21 cellular contexts compared by ENCODE assay signal in the genomic region with DNA sequence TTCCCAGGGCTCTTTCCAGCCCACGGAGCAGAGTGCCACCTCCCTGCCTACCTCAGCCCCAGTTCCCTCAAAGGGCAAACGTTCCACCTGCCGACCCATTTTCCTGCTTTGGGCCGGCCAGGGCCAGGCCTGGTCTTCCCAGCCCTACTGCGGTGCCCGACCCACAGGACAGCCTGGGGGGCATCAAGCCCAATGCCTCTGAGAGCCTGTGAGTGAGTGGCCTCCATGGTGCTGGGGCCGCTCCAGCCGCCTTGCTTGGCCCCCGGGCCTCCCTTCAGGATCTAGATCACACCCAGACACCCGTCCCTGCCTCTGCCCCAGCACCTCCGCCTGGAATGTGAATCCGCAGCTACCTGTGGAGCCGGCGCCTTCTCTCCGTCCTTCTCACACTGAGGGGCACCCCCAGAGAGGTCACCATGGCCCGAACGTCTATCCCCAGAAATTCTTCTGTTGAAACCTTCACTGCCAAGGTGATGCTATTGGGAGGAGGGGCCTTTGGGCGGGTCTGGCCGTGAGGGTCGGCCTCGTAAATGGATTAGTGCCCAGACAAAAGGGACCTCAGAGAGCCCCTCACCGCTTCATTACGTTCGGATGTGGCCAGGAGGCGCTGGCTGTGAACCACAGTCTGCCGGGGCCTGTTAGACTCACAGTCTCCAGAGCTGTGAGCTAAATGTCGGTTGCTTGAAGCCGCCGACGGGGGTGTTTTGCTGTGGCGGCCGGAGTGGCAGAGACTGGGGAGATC. TPM values are rescaled to one million over a fixed set of nuclear protein-coding genes. Genes with fewer than 3 reads are reported as not detected.
DNase-seq lines count a peak whose midpoint lies in the region; ATAC-seq and TF ChIP-seq lines count a peak whose summit lies in the region.
"Had no signal": no experiment of that assay in that cellular context is flagged by ENCODE, and none has a peak within 500 bp of the region (broad histone marks: within the 10 kb centered on the region; RNA-seq: fewer than 3 reads in every experiment).

No MANE protein-coding gene starts in this region.

- peaks cover 18% of the 10 kb centered on the region for H3K27me3 Mint-ChIP-seq in activated naive CD8-positive, alpha-beta T cell treated with anti-CD3 and anti-CD28 coated beads, Interleukin-2, amount 50 U/mL, for 24 hours
- H3K27me3 Mint-ChIP-seq in activated naive CD8-positive, alpha-beta T cell treated with anti-CD3 and anti-CD28 coated beads for 36 hours: peaks cover 9% of the 10 kb centered on the region
- peaks cover 5% of the 10 kb centered on the region for H3K27me3 Mint-ChIP-seq in endothelial cell (ENCODE audit: unreplicated experiment)
- peaks cover 19% of the 10 kb centered on the region for H3K27me3 Mint-ChIP-seq in H9 (ENCODE audit: low read depth)

- TF ChIP-seq EP300 in Ishikawa (IDR thresholded peaks at IDR 0.05; ENCODE audit: borderline replicate concordance): no peak

- H3K4me1 ChIP-seq in neuronal stem cell (ENCODE audit: control insufficient read depth in 2 of 2, insufficient read depth in 1 of 2, low read depth in 1 of 2, low read length in 2 of 2): peaks cover 15 to 18% of the 10 kb centered on the region in 2 donors
- no peaks in the 10 kb centered on the region for H3K4me1 ChIP-seq in aorta (ENCODE audit: control insufficient read depth in 1 of 2, insufficient read depth in 2 of 2, low read length in 2 of 2)
- no peaks in the 10 kb centered on the region for H3K4me1 ChIP-seq in H9 (ENCODE audit: insufficient read depth, low read length)
- H3K4me1 ChIP-seq: esophagus squamous epithelium, thyroid gland had no signal

- H2BK120ac ChIP-seq in neuronal stem cell (ENCODE audit: low read depth, low read length): no peak overlapping the region
- H2BK120ac ChIP-seq in H9 (ENCODE audit: low read depth, low read length, poor library complexity, severe bottlenecking): no peak overlapping the region

- peak overlapping the region; percentile 57 for H3K18ac ChIP-seq in neuronal stem cell (ENCODE audit: low read length)
- H3K18ac ChIP-seq in H9 (ENCODE audit: insufficient read length, low read depth, low read length): no peak overlapping the region

- H3K23ac ChIP-seq in neuronal stem cell (ENCODE audit: low read depth, low read length, poor library complexity) (peak overlapping the region; percentile 68), H9 (ENCODE audit: insufficient read length, low read depth, low read length) (no peak overlapping the region)

- no peaks in the 10 kb centered on the region for H3K36me3 ChIP-seq in neuronal stem cell (replicated peaks in 1 of 2; ENCODE audit: control insufficient read depth in 2 of 2, insufficient read depth in 2 of 2, low read length in 2 of 2)
- no peaks in the 10 kb centered on the region for H3K36me3 ChIP-seq in aorta (ENCODE audit: control insufficient read depth in 1 of 2, insufficient read depth in 2 of 2, low read length in 1 of 2)
- H3K36me3 ChIP-seq: esophagus squamous epithelium, thyroid gland had no signal

- H3K4me3 ChIP-seq in neuronal stem cell (ENCODE audit: low read length in 2 of 2): no peak overlapping the region
- no peak overlapping the region for H3K4me3 ChIP-seq in aorta (ENCODE audit: low read length in 2 of 2)
- H3K4me3 ChIP-seq: esophagus squamous epithelium, lung, PC-9, thyroid gland had no signal

- no peaks in the 10 kb centered on the region for H3K36me3 Mint-ChIP-seq in activated naive CD8-positive, alpha-beta T cell treated with anti-CD3 and anti-CD28 coated beads, Interleukin-2, amount 50 U/mL, for 24 hours (ENCODE audit: low read depth)
- H3K36me3 Mint-ChIP-seq in activated naive CD8-positive, alpha-beta T cell treated with anti-CD3 and anti-CD28 coated beads for 36 hours: no peaks in the 10 kb centered on the region
- H3K36me3 Mint-ChIP-seq in endothelial cell (ENCODE audit: low read depth, unreplicated experiment) (peaks cover 4% of the 10 kb centered on the region), H9 (ENCODE audit: insufficient read depth in 1 of 3, low read depth in 3 of 3) (peaks cover 0 to 3% (median 0%) of the 10 kb centered on the region in 3 experiments; a peak in 2 of 7 replicates)

- H3K4ac ChIP-seq in neuronal stem cell (ENCODE audit: low read length): peak overlapping the region; percentile 66
- no peak overlapping the region for H3K4ac ChIP-seq in H9 (ENCODE audit: low read depth, low read length)

- H2BK12ac ChIP-seq in neuronal stem cell (ENCODE audit: low read length): peak overlapping the region; percentile 84
- no peak overlapping the region for H2BK12ac ChIP-seq in H9 (ENCODE audit: insufficient read length, low read depth, low read length)

- H2BK5ac ChIP-seq in neuronal stem cell (ENCODE audit: low read length) (peak overlapping the region; percentile 93), H9 (ENCODE audit: insufficient read length, low read length) (no peak overlapping the region)

- H3K14ac ChIP-seq in neuronal stem cell (ENCODE audit: low read length) (peak overlapping the region; percentile 71), H9 (ENCODE audit: insufficient read depth, low read length) (no peak overlapping the region)

- no peaks in the 10 kb centered on the region for H3K4me1 Mint-ChIP-seq in activated naive CD8-positive, alpha-beta T cell treated with anti-CD3 and anti-CD28 coated beads, Interleukin-2, amount 50 U/mL, for 24 hours
- no peaks in the 10 kb centered on the region for H3K4me1 Mint-ChIP-seq in activated naive CD8-positive, alpha-beta T cell treated with anti-CD3 and anti-CD28 coated beads for 36 hours
- no peaks in the 10 kb centered on the region for H3K4me1 Mint-ChIP-seq in endothelial cell (ENCODE audit: unreplicated experiment)
- H3K4me1 Mint-ChIP-seq in H9: peaks cover 6 to 18% of the 10 kb centered on the region in 2 experiments
- H3K4me1 Mint-ChIP-seq: stimulated activated naive CD8-positive, alpha-beta T cell treated with anti-CD3 and anti-CD28 coated beads, Interleukin-15, amount 100 ng/mL, for 72 hours had no signal

- H3K9me3 ChIP-seq in neuronal stem cell (replicated peaks in 1 of 2; ENCODE audit: control insufficient read depth in 2 of 2, insufficient read depth in 1 of 2, low read depth in 1 of 2, low read length in 2 of 2): no peaks in the 10 kb centered on the region
- H3K9me3 ChIP-seq in aorta (ENCODE audit: control insufficient read depth, low read length): no peaks in the 10 kb centered on the region
- H3K9me3 ChIP-seq in H9 (ENCODE audit: control insufficient read depth, low read depth, low read length): no peaks in the 10 kb centered on the region
- H3K9me3 ChIP-seq: esophagus squamous epithelium, thyroid gland had no signal

- H3K79me2 ChIP-seq in H9 (ENCODE audit: insufficient read depth, low read length): no peaks in the 10 kb centered on the region

- no CpG with 5 or more reads among the region's 32 CpGs for WGBS in neuronal stem cell (ENCODE audit: extremely low coverage in 2 of 2, insufficient read length in 2 of 2, insufficient replicate concordance in 1 of 2), 2 donors
- 82 to 83% methylated on average over 32 of the region's 32 CpGs for whole genome bisulfite sequencing in aorta, 2 donors
- WGBS in H9 (ENCODE audit: extremely low coverage, insufficient read length, low lambda C conversion rate): no CpG with 5 or more reads among the region's 32 CpGs

- no peak overlapping the region for H4K5ac ChIP-seq in H9 (ENCODE audit: insufficient read length, low read depth, low read length)

- H3K27ac ChIP-seq in neuronal stem cell (replicated peaks; ENCODE audit: low read length) (no peak overlapping the region), aorta (ENCODE audit: low read depth in 1 of 2, low read length in 2 of 2) (no peak overlapping the region), H9 (ENCODE audit: insufficient read length, low read depth, low read length) (no peak overlapping the region)
- H3K27ac ChIP-seq: esophagus squamous epithelium, PC-9, thyroid gland had no signal

- no peaks in the 10 kb centered on the region for H3K9me3 Mint-ChIP-seq in activated naive CD8-positive, alpha-beta T cell treated with anti-CD3 and anti-CD28 coated beads, Interleukin-2, amount 50 U/mL, for 24 hours
- no peaks in the 10 kb centered on the region for H3K9me3 Mint-ChIP-seq in activated naive CD8-positive, alpha-beta T cell treated with anti-CD3 and anti-CD28 coated beads for 36 hours
- H3K9me3 Mint-ChIP-seq in endothelial cell (ENCODE audit: unreplicated experiment) (no peaks in the 10 kb centered on the region), H9 (no peaks in the 10 kb centered on the region; a peak in 2 of 5 replicates)
- H3K9me3 Mint-ChIP-seq: activated naive CD4-positive, alpha-beta T cell treated with anti-CD3 and anti-CD28 coated beads for 36 hours; stimulated activated naive CD8-positive, alpha-beta T cell treated with anti-CD3 and anti-CD28 coated beads, Interleukin-15, amount 100 ng/mL, for 72 hours had no signal

- H2AK5ac ChIP-seq in neuronal stem cell (ENCODE audit: low read depth, low read length) (peak overlapping the region; percentile 97), H9 (ENCODE audit: insufficient read length, low read length) (no peak overlapping the region)

- TF ChIP-seq RAD21 in Ishikawa (IDR thresholded peaks at IDR 0.05; ENCODE audit: low read depth): no peak

- no peak overlapping the region for H4K91ac ChIP-seq in neuronal stem cell (ENCODE audit: low read depth, low read length, poor library complexity)
- H4K91ac ChIP-seq in H9 (ENCODE audit: insufficient read length, low read depth, low read length): no peak overlapping the region

- no peak overlapping the region for H3T11ph ChIP-seq in H9 (ENCODE audit: low read length)

- H3K79me1 ChIP-seq in neuronal stem cell (ENCODE audit: low read depth, low read length) (peaks cover 2% of the 10 kb centered on the region), H9 (ENCODE audit: insufficient read depth, low read depth, low read length, poor library complexity, severe bottlenecking) (no peaks in the 10 kb centered on the region)

- H2AFZ ChIP-seq in neuronal stem cell (ENCODE audit: low read length) (no peak overlapping the region), H9 (ENCODE audit: low read length) (no peak overlapping the region)
- H2AFZ ChIP-seq: PC-9 had no signal

- H4K20me1 ChIP-seq in H9 (ENCODE audit: control insufficient read depth, insufficient read depth, insufficient read length): no peaks in the 10 kb centered on the region

- no peak overlapping the region for H3K4me3 Mint-ChIP-seq in activated naive CD8-positive, alpha-beta T cell treated with anti-CD3 and anti-CD28 coated beads, Interleukin-2, amount 50 U/mL, for 24 hours
- H3K4me3 Mint-ChIP-seq in activated naive CD8-positive, alpha-beta T cell treated with anti-CD3 and anti-CD28 coated beads for 36 hours: no peak overlapping the region
- no peak overlapping the region for H3K4me3 Mint-ChIP-seq in endothelial cell (ENCODE audit: unreplicated experiment)
- no peak overlapping the region for H3K4me3 Mint-ChIP-seq in H9
- H3K4me3 Mint-ChIP-seq: activated naive CD4-positive, alpha-beta T cell treated with anti-CD3 and anti-CD28 coated beads for 36 hours; stimulated activated naive CD8-positive, alpha-beta T cell treated with anti-CD3 and anti-CD28 coated beads, Interleukin-15, amount 100 ng/mL, for 72 hours had no signal

- H3K9ac ChIP-seq in neuronal stem cell (ENCODE audit: low read depth, low read length, poor library complexity): no peak overlapping the region
- no peak overlapping the region for H3K9ac ChIP-seq in H9 (ENCODE audit: extremely low read depth, insufficient read length, low read length)

- H2BK15ac ChIP-seq in neuronal stem cell (ENCODE audit: low read length) (peak overlapping the region; percentile 67), H9 (ENCODE audit: low read depth, low read length) (no peak overlapping the region)

- DNase-seq in activated naive CD8-positive, alpha-beta T cell treated with anti-CD3 and anti-CD28 coated beads, Interleukin-2, amount 50 U/mL, for 24 hours: no peak
- no peak for DNase-seq in activated naive CD8-positive, alpha-beta T cell treated with anti-CD3 and anti-CD28 coated beads for 36 hours
- DNase-seq in neuronal stem cell (ENCODE audit: low spot score) (no peak), aorta (peak; percentile 32 to 73), endothelial cell (ENCODE audit: low spot score) (no peak), H9 (no peak)
- DNase-seq: activated CD4-positive, alpha-beta T cell treated with anti-CD3 and anti-CD28 coated beads, Interleukin-2, amount 50 U/mL, for 1 hour; activated naive CD4-positive, alpha-beta T cell treated with anti-CD3 and anti-CD28 coated beads for 36 hours; amygdala; esophagus squamous epithelium; foreskin melanocyte; NCI-H1092; NCI-H1694 treated with DMSO at 0.1 percent for 48 hours; NCI-H2171; NCI-H510A; PC-9; Right ventricle myocardium superior; stimulated activated naive CD8-positive, alpha-beta T cell treated with anti-CD3 and anti-CD28 coated beads, Interleukin-15, amount 100 ng/mL, for 72 hours; thyroid gland had no signal

- no peak for ATAC-seq in activated naive CD8-positive, alpha-beta T cell treated with anti-CD3 and anti-CD28 coated beads, Interleukin-2, amount 50 U/mL, for 24 hours
- ATAC-seq in aorta (ENCODE audit: low FRiP score): no peak
- ATAC-seq: stimulated activated naive CD8-positive, alpha-beta T cell treated with anti-CD3 and anti-CD28 coated beads, Interleukin-15, amount 100 ng/mL, for 72 hours had no signal

- H3K56ac ChIP-seq in H9 (ENCODE audit: insufficient read length, low read depth, low read length): no peak overlapping the region

- no peaks in the 10 kb centered on the region for H3K23me2 ChIP-seq in H9 (ENCODE audit: insufficient read length, low read depth, low read length, poor library complexity, severe bottlenecking)

- peak overlapping the region; percentile 2 for H3K27ac Mint-ChIP-seq in activated naive CD8-positive, alpha-beta T cell treated with anti-CD3 and anti-CD28 coated beads, Interleukin-2, amount 50 U/mL, for 24 hours
- H3K27ac Mint-ChIP-seq in activated naive CD8-positive, alpha-beta T cell treated with anti-CD3 and anti-CD28 coated beads for 36 hours: no peak overlapping the region
- H3K27ac Mint-ChIP-seq in endothelial cell (ENCODE audit: unreplicated experiment) (no peak overlapping the region), H9 (peak overlapping the region in 1 of 3 experiments; percentile 83; a peak in 3 of 7 replicates)
- H3K27ac Mint-ChIP-seq: activated naive CD4-positive, alpha-beta T cell treated with anti-CD3 and anti-CD28 coated beads for 36 hours; stimulated activated naive CD8-positive, alpha-beta T cell treated with anti-CD3 and anti-CD28 coated beads, Interleukin-15, amount 100 ng/mL, for 72 hours had no signal

- intact Hi-C loops in aorta (cut with DNase I): no loop called here

- no peak overlapping the region for H3K4me2 ChIP-seq in neuronal stem cell (ENCODE audit: insufficient read depth, low read length, poor library complexity, severe bottlenecking)
- no peak overlapping the region for H3K4me2 ChIP-seq in H9 (ENCODE audit: insufficient read depth, insufficient read length, low read length)
- H3K4me2 ChIP-seq: PC-9 had no signal

- H3K27me3 ChIP-seq in neuronal stem cell (ENCODE audit: control insufficient read depth in 3 of 3, insufficient read depth in 3 of 3, low read depth in 1 of 3, low read length in 3 of 3) (peaks cover 0 to 27% (median 2%) of the 10 kb centered on the region in 3 experiments), aorta (ENCODE audit: control insufficient read depth in 1 of 2, insufficient read depth in 2 of 2, low read length in 1 of 2) (no peaks in the 10 kb centered on the region), H9 (ENCODE audit: insufficient read depth, low read length) (no peaks in the 10 kb centered on the region)
- H3K27me3 ChIP-seq: thyroid gland had no signal

- TF ChIP-seq CTCF in endothelial cell (IDR thresholded peaks at IDR 0.05; ENCODE audit: unreplicated experiment) (no peak), H9 (conservative IDR thresholded peaks at IDR 0.05) (no peak)

- H2BK20ac ChIP-seq in H9 (ENCODE audit: low read depth, low read length, poor library complexity, severe bottlenecking): no peak overlapping the region

- H4K8ac ChIP-seq in neuronal stem cell (ENCODE audit: low read depth, low read length) (no peak overlapping the region), H9 (replicated peaks; ENCODE audit: insufficient read length, low read depth, low read length) (no peak overlapping the region)

RNA-seq across cellular contexts. Expression of a gene that starts 36.2 kb away (rescaled TPM):
- total RNA-seq in activated naive CD8-positive, alpha-beta T cell treated with anti-CD3 and anti-CD28 coated beads for 36 hours: under 1 TPM; 0.46 to 0.97 TPM
- polyA plus RNA-seq in neuronal stem cell (2013, experiment 1 of 2): 24.4 TPM
- 23.0 TPM for polyA plus RNA-seq in neuronal stem cell (2013, experiment 2 of 2)
- total RNA-seq in aorta: 1 to 10 TPM in 1 of 2 donors, under 1 TPM in 1; 0.55 to 1.0 TPM
- polyA plus RNA-seq in aorta: under 1 TPM; 0.61 to 0.63 TPM
- 4.0 TPM for total RNA-seq in endothelial cell (ENCODE audit: unreplicated experiment)
- 24.2 and 28.4 TPM in 2 replicates for total RNA-seq in H9 (2021)

RNA-seq across cellular contexts. Expression of a gene that starts 44.1 kb away (rescaled TPM):
- total RNA-seq in activated naive CD8-positive, alpha-beta T cell treated with anti-CD3 and anti-CD28 coated beads for 36 hours: 10 to 100 TPM; 32.8 to 36.0 TPM
- polyA plus RNA-seq in neuronal stem cell (2013, experiment 1 of 2): 16.5 TPM
- polyA plus RNA-seq in neuronal stem cell (2013, experiment 2 of 2): 15.3 TPM
- 10 to 100 TPM; 49.1 to 52.1 TPM for total RNA-seq in aorta
- 10 to 100 TPM; 20.0 to 20.7 TPM for polyA plus RNA-seq in aorta
- total RNA-seq in endothelial cell (ENCODE audit: unreplicated experiment): 65.3 TPM
- 32.3 and 32.4 TPM in 2 replicates for total RNA-seq in H9 (2021)

Comparison
In these comparisons a context has a peak if more than half of its experiments do, and no peak if none do; other contexts are left out.
1. DNase-seq: peak in aorta (2 of 2); none in activated naive CD8-positive, alpha-beta T cell treated with anti-CD3 and anti-CD28 coated beads, Interleukin-2, amount 50 U/mL, for 24 hours (single experiment), activated naive CD8-positive, alpha-beta T cell treated with anti-CD3 and anti-CD28 coated beads for 36 hours (single experiment), neuronal stem cell (single experiment), endothelial cell (single experiment) and H9 (single experiment).